Comparison of ENCODE assay signal across 8 cellular contexts in genomic region chr5:72817076-72817476, GRCh38. TPM values are rescaled to one million over a fixed set of nuclear protein-coding genes. Genes with fewer than 3 reads are reported as not detected.
DNase-seq lines count a peak whose midpoint lies in the region; ATAC-seq and TF ChIP-seq lines count a peak whose summit lies in the region.

No MANE protein-coding gene starts in this region.

- no peaks in the 10 kb centered on the region for H3K4me1 ChIP-seq in testis

- H3K4me3 ChIP-seq in MG63 (peak overlapping the region; percentile 78), testis (peak overlapping the region; percentile 81 to 82)

- H3K36me3 ChIP-seq in MG63 = peaks cover 3% of the 10 kb centered on the region; the same call in 1 of the 2 replicates
- H3K36me3 ChIP-seq in testis (ENCODE audit: low read depth, missing control alignments) = no peaks in the 10 kb centered on the region

- H3K27ac Mint-ChIP-seq in activated T-cell treated with anti-CD3 and anti-CD28 coated beads, Interleukin-2, amount 50 U/mL, for 24 hours = peak overlapping the region; percentile 89
- peak overlapping the region; percentile 87 to 99 (median 94) for H3K27ac Mint-ChIP-seq in naive thymus-derived CD8-positive, alpha-beta T cell

- ATAC-seq in naive thymus-derived CD8-positive, alpha-beta T cell = peak; percentile 27 to 33

- H3K9me3 ChIP-seq in MG63 = no peaks in the 10 kb centered on the region
- H3K9me3 ChIP-seq in testis = no peaks in the 10 kb centered on the region

- peaks cover 14% of the 10 kb centered on the region for H3K27me3 Mint-ChIP-seq in activated T-cell treated with anti-CD3 and anti-CD28 coated beads, Interleukin-2, amount 50 U/mL, for 24 hours
- peaks cover 5 to 11% (median 7%) of the 10 kb centered on the region in 5 donors for H3K27me3 Mint-ChIP-seq in naive thymus-derived CD8-positive, alpha-beta T cell

- TF ChIP-seq POLR2A in testis (IDR thresholded peaks at IDR 0.05) = no peak

- no peaks in the 10 kb centered on the region for H3K27me3 ChIP-seq in MG63
- H3K27me3 ChIP-seq in testis = no peaks in the 10 kb centered on the region

- peaks cover 3% of the 10 kb centered on the region for H3K36me3 Mint-ChIP-seq in activated T-cell treated with anti-CD3 and anti-CD28 coated beads, Interleukin-2, amount 50 U/mL, for 24 hours (ENCODE audit: low read depth)
- H3K36me3 Mint-ChIP-seq in naive thymus-derived CD8-positive, alpha-beta T cell = no peaks in the 10 kb centered on the region

- peak overlapping the region; percentile 86 for H3K4me3 Mint-ChIP-seq in activated T-cell treated with anti-CD3 and anti-CD28 coated beads, Interleukin-2, amount 50 U/mL, for 24 hours
- peak overlapping the region; percentile 84 to 97 (median 96) for H3K4me3 Mint-ChIP-seq in naive thymus-derived CD8-positive, alpha-beta T cell

- H3K9me3 Mint-ChIP-seq in activated T-cell treated with anti-CD3 and anti-CD28 coated beads, Interleukin-2, amount 50 U/mL, for 24 hours = no peaks in the 10 kb centered on the region
- H3K9me3 Mint-ChIP-seq in naive thymus-derived CD8-positive, alpha-beta T cell = no peaks in the 10 kb centered on the region

- H3K4me1 Mint-ChIP-seq in activated T-cell treated with anti-CD3 and anti-CD28 coated beads, Interleukin-2, amount 50 U/mL, for 24 hours (ENCODE audit: low read depth) = peaks cover 27% of the 10 kb centered on the region
- peaks cover 8 to 35% (median 21%) of the 10 kb centered on the region in 4 donors for H3K4me1 Mint-ChIP-seq in naive thymus-derived CD8-positive, alpha-beta T cell

- POLR2A ChIA-PET in naive thymus-derived CD8-positive, alpha-beta T cell (lab: Charles Lee) = interaction anchor here (0.9 to 3.7 kb wide), 4 partner anchors 13 to 206 kb away, joined by 4 to 35 read pairs (median 6); no protein-coding TSS in a partner anchor

- peak overlapping the region; percentile 97 to 98 for H3K27ac ChIP-seq in testis

- intact Hi-C loops in testis (cut with DNase I; ENCODE audit: low total_unique reads) = no loop called here

- DNase-seq in NCI-H2227 (lab: John Stamatoyannopoulos, UW; ENCODE audit: unreplicated experiment) (peak; percentile 57), NCI-H2227 treated with DMSO at 0.1 percent for 48 hours (lab: John Stamatoyannopoulos, UW) (no peak), HCEC 1CT (peak; percentile 68), MG63 (peak; percentile 56), fibroblast of peridontal ligament (ENCODE audit: extremely low read depth) (peak; percentile 71), testis (peak; percentile 78)
- no peak for DNase-seq in activated T-cell treated with anti-CD3 and anti-CD28 coated beads, Interleukin-2, amount 50 U/mL, for 24 hours
- DNase-seq in naive thymus-derived CD8-positive, alpha-beta T cell = peak in 8 of 10 donors; percentile 4 to 68 (median 24)

- 0% methylated on average over 14 to 22 of the region's 22 CpGs for WGBS in testis, 2 donors

- no peak for TF ChIP-seq CTCF in testis (IDR thresholded peaks at IDR 0.05)

RNA-seq across cellular contexts. Expression of gene TNPO1, which starts 0.6 kb away (rescaled TPM):
- 90.5 and 235 TPM in 2 replicates for total RNA-seq in MG63 (2014; rRNA removed; shearing (Covaris generic); ENCODE audit: low replicate concordance)
- 10 to 100 TPM; 91.0 to 94.1 TPM for total RNA-seq in naive thymus-derived CD8-positive, alpha-beta T cell
- 10 to 100 TPM; 47.6 to 63.7 (median 52.8) TPM for polyA plus RNA-seq in naive thymus-derived CD8-positive, alpha-beta T cell
- 100 to 1,000 TPM; 120 to 132 TPM for total RNA-seq in testis
- 83.4 TPM for polyA plus RNA-seq in testis (ENCODE audit: insufficient read depth, low read depth, low replicate concordance)

Comparison
In these comparisons a context has a peak if more than half of its experiments do, and no peak if none do; other contexts are left out.
1. DNase-seq: peak in NCI-H2227 (single experiment), HCEC 1CT (single experiment), MG63 (single experiment), fibroblast of peridontal ligament (single experiment), naive thymus-derived CD8-positive, alpha-beta T cell (8 of 10) and testis (single experiment); none in NCI-H2227 treated with DMSO at 0.1 percent for 48 hours (single experiment) and activated T-cell treated with anti-CD3 and anti-CD28 coated beads, Interleukin-2, amount 50 U/mL, for 24 hours (single experiment).